Comparison of ENCODE assay signal across 6 cellular contexts in genomic region chr20:11689262-11689661, GRCh38.
"Had no signal": no experiment of that assay in that cellular context is flagged by ENCODE, and none has a peak within 500 bp of the region (broad histone marks: within the 10 kb centered on the region; RNA-seq: fewer than 3 reads in every experiment).

No MANE protein-coding gene starts in this region.

- H3K27ac ChIP-seq: HL-60 had no signal

- DNase-seq: IMR-90, KBM-7, KG1 had no signal

- ATAC-seq: K562 had no signal

- FAIRE-seq: HTR-8/SVneo, K562 had no signal

- H3K4me3 ChIP-seq: K562 had no signal
